ENCODE assay signal across 9 cellular contexts in genomic region chr12:25557830-25558436, GRCh38. TPM values are rescaled to one million over a fixed set of nuclear protein-coding genes. Genes with fewer than 3 reads are reported as not detected.
DNase-seq lines count a peak whose midpoint lies in the region; ATAC-seq, FAIRE-seq and TF ChIP-seq lines count a peak whose summit lies in the region.
"Had no signal": no experiment of that assay in that cellular context is flagged by ENCODE, and none has a peak within 500 bp of the region (broad histone marks: within the 10 kb centered on the region; RNA-seq: fewer than 3 reads in every experiment).

No MANE protein-coding gene starts in this region.

- intact Hi-C loops in activated CD8-positive, alpha-beta T cell treated with anti-CD3 and anti-CD28 coated beads for 36 hours (cut with micrococcal nuclease), result loop anchor here (10.0 kb wide), 1 partner anchor 123 kb away; no protein-coding TSS in a partner anchor
- intact Hi-C loops in kidney (cut with DNase I), result no loop called here

- H3K36me3 Mint-ChIP-seq in activated CD8-positive, alpha-beta T cell treated with anti-CD3 and anti-CD28 coated beads for 36 hours (ENCODE audit: low read depth), result no peaks in the 10 kb centered on the region
- H3K36me3 Mint-ChIP-seq: CD4-positive, alpha-beta memory T cell had no signal

- H3K27ac Mint-ChIP-seq in activated CD8-positive, alpha-beta T cell treated with anti-CD3 and anti-CD28 coated beads for 36 hours, result no peak overlapping the region
- H3K27ac Mint-ChIP-seq: CD4-positive, alpha-beta memory T cell had no signal

- peak; percentile 51 for TF ChIP-seq CTCF in activated CD8-positive, alpha-beta T cell treated with anti-CD3 and anti-CD28 coated beads for 36 hours (IDR thresholded peaks at IDR 0.05)
- TF ChIP-seq CTCF in kidney (IDR thresholded peaks at IDR 0.05; ENCODE audit: borderline replicate concordance, extremely low read depth, insufficient read depth), result peak; percentile 38

- no peak for ATAC-seq in activated CD8-positive, alpha-beta T cell treated with anti-CD3 and anti-CD28 coated beads for 36 hours
- ATAC-seq in activated CD4-positive, CD25-positive, alpha-beta regulatory T cell treated with anti-CD3 and anti-CD28 coated beads, Interleukin-2, amount 50 U/mL, for 24 hours, result no peak
- no peak for ATAC-seq in HG03097 (IDR thresholded peaks at IDR 0.05; ENCODE audit: low FRiP score, unreplicated experiment)

- peak; percentile 9 for DNase-seq in NCI-H146 (lab: John Stamatoyannopoulos, UW)
- DNase-seq in NCI-H146 treated with DMSO at 0.1 percent for 48 hours (lab: John Stamatoyannopoulos, UW; ENCODE audit: unreplicated experiment), result no peak
- peak; percentile 47 to 73 for DNase-seq in Kasumi-1 (lab: John Stamatoyannopoulos, UW)
- peak; percentile 44 for DNase-seq in activated CD8-positive, alpha-beta T cell treated with anti-CD3 and anti-CD28 coated beads for 36 hours
- no peak for DNase-seq in kidney
- DNase-seq in ecto neural progenitor cell (ENCODE audit: low spot score), result no peak

- peaks cover 4% of the 10 kb centered on the region for H3K4me1 Mint-ChIP-seq in activated CD8-positive, alpha-beta T cell treated with anti-CD3 and anti-CD28 coated beads for 36 hours (ENCODE audit: low read depth)

- no peaks in the 10 kb centered on the region for H3K9me3 ChIP-seq in kidney (ENCODE audit: control insufficient read depth in 1 of 2, low read length in 2 of 2)

- CTCF ChIA-PET in activated CD8-positive, alpha-beta T cell treated with anti-CD3 and anti-CD28 coated beads for 36 hours (lab: Charles Lee), result no interaction called here

- no peaks in the 10 kb centered on the region for H3K27me3 Mint-ChIP-seq in activated CD8-positive, alpha-beta T cell treated with anti-CD3 and anti-CD28 coated beads for 36 hours
- H3K27me3 Mint-ChIP-seq: CD4-positive, alpha-beta memory T cell had no signal

- H3K9me3 Mint-ChIP-seq in activated CD8-positive, alpha-beta T cell treated with anti-CD3 and anti-CD28 coated beads for 36 hours, result peaks cover 5% of the 10 kb centered on the region

- no peak overlapping the region for H3K4me3 Mint-ChIP-seq in activated CD8-positive, alpha-beta T cell treated with anti-CD3 and anti-CD28 coated beads for 36 hours
- H3K4me3 Mint-ChIP-seq: CD4-positive, alpha-beta memory T cell had no signal

- H3K9ac ChIP-seq in kidney (ENCODE audit: low read length in 2 of 2), result no peak overlapping the region

- H3K36me3 ChIP-seq in kidney (ENCODE audit: control insufficient read depth in 1 of 2, insufficient read depth in 2 of 2, low read length in 2 of 2), result no peaks in the 10 kb centered on the region

- no peak overlapping the region for H3K27ac ChIP-seq in kidney (ENCODE audit: low read depth in 2 of 2, low read length in 2 of 2)

- no peak overlapping the region for H3K4me3 ChIP-seq in kidney (ENCODE audit: low read length in 2 of 2)

- POLR2A ChIA-PET in activated CD8-positive, alpha-beta T cell treated with anti-CD3 and anti-CD28 coated beads for 36 hours (lab: Charles Lee), result no interaction called here

- FAIRE-seq in kidney (lab: Jason Lieb, UNC), result peak; percentile 79

- no peaks in the 10 kb centered on the region for H3K4me1 ChIP-seq in kidney (ENCODE audit: control insufficient read depth in 1 of 2, insufficient read depth in 1 of 2, low read depth in 1 of 2, low read length in 2 of 2)

RNA-seq across cellular contexts. Expression of gene LMNTD1, which starts 4.8 kb away (rescaled TPM):
- not detected for total RNA-seq in activated CD8-positive, alpha-beta T cell treated with anti-CD3 and anti-CD28 coated beads for 36 hours
- not detected for total RNA-seq in kidney
- polyA plus RNA-seq in kidney (ENCODE audit: insufficient read depth, low read depth, low replicate concordance), result not detected
- total RNA-seq: CD4-positive, alpha-beta memory T cell had no signal
- polyA plus RNA-seq: CD4-positive, alpha-beta memory T cell had no signal

Comparison
In these comparisons a context has a peak if more than half of its experiments do, and no peak if none do; other contexts are left out.
1. DNase-seq: peak in NCI-H146 (single experiment), Kasumi-1 (2 of 2) and activated CD8-positive, alpha-beta T cell treated with anti-CD3 and anti-CD28 coated beads for 36 hours (single experiment); none in NCI-H146 treated with DMSO at 0.1 percent for 48 hours (single experiment), kidney (single experiment) and ecto neural progenitor cell (single experiment).